1 cellular context compared by ENCODE assay signal in genomic region chr6:14722704-14723103, GRCh38.
TF ChIP-seq lines count a peak whose summit lies in the region.

No MANE protein-coding gene starts in this region.

TF ChIP-seq in HepG2, 621 proteins besides CTCF, POLR2A, EP300 and RAD21 (continued from another document):
- no peak for TF ChIP-seq ZNF639 (CRISPR knock-in tag; conservative IDR thresholded peaks at IDR 0.05)
- no peak for TF ChIP-seq MTF1 (CRISPR knock-in tag; IDR thresholded peaks at IDR 0.05)
- TF ChIP-seq ZBED4 (CRISPR knock-in tag; IDR thresholded peaks at IDR 0.05; ENCODE audit: borderline replicate concordance) = no peak
- TF ChIP-seq PAXIP1 (CRISPR knock-in tag; conservative IDR thresholded peaks at IDR 0.05) = no peak
TF ChIP-seq in HepG2: peak in this region for 0.
